Comparison of ENCODE assay signal across 10 cellular contexts in the genomic region with DNA sequence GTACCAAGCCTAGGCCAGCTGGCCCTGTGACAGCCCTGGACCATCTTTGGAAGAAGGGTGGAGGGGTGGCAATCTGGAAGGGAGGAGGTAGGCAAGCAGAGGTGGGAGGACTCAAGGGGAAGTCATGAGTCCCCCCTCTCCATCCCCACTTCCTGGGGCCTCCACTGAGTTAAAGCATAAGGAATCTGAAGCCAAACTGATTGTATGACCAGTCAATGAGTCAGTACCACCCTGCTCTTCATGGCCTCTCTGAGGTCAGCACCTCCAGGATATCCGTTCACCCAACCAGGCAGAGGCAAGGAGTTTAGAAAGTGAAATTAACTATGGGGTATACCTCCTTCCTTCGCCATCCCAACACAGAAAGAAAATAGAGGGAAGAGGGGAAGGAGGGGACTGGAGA.
A peak's percentile ranks its signal among the peaks of the same experiment; 100 is the strongest.
DNase-seq lines count a peak whose midpoint lies in the region; ATAC-seq, FAIRE-seq and TF ChIP-seq lines count a peak whose summit lies in the region.
"Had no signal": no experiment of that assay in that cellular context is flagged by ENCODE, and none has a peak within 500 bp of the region (broad histone marks: within the 10 kb centered on the region; RNA-seq: fewer than 3 reads in every experiment).

No MANE protein-coding gene starts in this region.

- intact Hi-C loops in lower leg skin (cut with DNase I; ENCODE audit: low total_unique reads): no loop called here

- no peak overlapping the region for H3K4me3 ChIP-seq in RWPE2 (ENCODE audit: severe bottlenecking)
- peak overlapping the region; percentile 37 for H3K4me3 ChIP-seq in skeletal muscle satellite cell (ENCODE audit: low read length)
- no peak overlapping the region for H3K4me3 ChIP-seq in lower leg skin (ENCODE audit: low read depth, poor library complexity, severe bottlenecking)
- H3K4me3 ChIP-seq: neural progenitor cell had no signal

- no peak for TF ChIP-seq CTCF in RWPE2 (IDR thresholded peaks at IDR 0.05; ENCODE audit: poor library complexity, severe bottlenecking)
- no peak for TF ChIP-seq CTCF in lower leg skin (IDR thresholded peaks at IDR 0.05)

- peak overlapping the region; percentile 89 for H3K27ac ChIP-seq in RWPE2 (ENCODE audit: poor library complexity, severe bottlenecking)
- H3K27ac ChIP-seq: neural progenitor cell had no signal

- H3K4me2 ChIP-seq in skeletal muscle satellite cell (ENCODE audit: low read length): peak overlapping the region; percentile 69
- H3K4me2 ChIP-seq: neural progenitor cell had no signal

- H3K9me3 ChIP-seq in RWPE2 (ENCODE audit: severe bottlenecking) (no peaks in the 10 kb centered on the region), skeletal muscle satellite cell (replicated peaks; ENCODE audit: low read length) (no peaks in the 10 kb centered on the region)

- H3K36me3 ChIP-seq in RWPE2 (ENCODE audit: low read depth) (no peaks in the 10 kb centered on the region), skeletal muscle satellite cell (ENCODE audit: insufficient read depth, low read length) (no peaks in the 10 kb centered on the region)
- H3K36me3 ChIP-seq: neural progenitor cell had no signal

- H3K27me3 ChIP-seq in RWPE2 (ENCODE audit: insufficient read depth, poor library complexity, severe bottlenecking) (no peaks in the 10 kb centered on the region), skeletal muscle satellite cell (ENCODE audit: control insufficient read depth, insufficient read depth, low read length) (no peaks in the 10 kb centered on the region)
- H3K27me3 ChIP-seq: neural progenitor cell had no signal

- peak overlapping the region; percentile 40 for H3K9ac ChIP-seq in skeletal muscle satellite cell (ENCODE audit: low read depth, low read length)
- H3K9ac ChIP-seq: neural progenitor cell had no signal

- peak; percentile 84 for DNase-seq in H54 (ENCODE audit: insufficient read length, low spot score)
- peak; percentile 81 for DNase-seq in RWPE2 (ENCODE audit: low spot score)
- peak; percentile 35 for DNase-seq in fibroblast of gingiva (ENCODE audit: low read depth)
- no peak for DNase-seq in lower leg skin (ENCODE audit: low spot score in 2 of 2)
- DNase-seq in NCI-H1092 (lab: John Stamatoyannopoulos, UW): no peak
- DNase-seq: NCI-H2081 had no signal

- peak; percentile 70 for ATAC-seq in RWPE2 (ENCODE audit: low read depth)
- no peak for ATAC-seq in GM18520 (IDR thresholded peaks at IDR 0.05; ENCODE audit: unreplicated experiment)
- ATAC-seq: stimulated activated effector memory CD8-positive, alpha-beta T cell treated with anti-CD3 and anti-CD28 coated beads, Interleukin-12 subunit alpha, Interleukin-12 subunit beta, amount 100 ng/mL, for 72 hours had no signal

- WGBS in lower leg skin, 2 donors: 90 to 96% methylated on average over 2 of the region's 2 CpGs

- peak; percentile 76 for FAIRE-seq in H54 (lab: Jason Lieb, UNC)

- TF ChIP-seq POLR2A in H54 (IDR thresholded peaks at IDR 0.05; ENCODE audit: low read depth, low read length) (no peak), lower leg skin (IDR thresholded peaks at IDR 0.05) (no peak)

- H3K4me1 ChIP-seq in RWPE2 (ENCODE audit: insufficient read depth, poor library complexity, severe bottlenecking): peaks cover 60% of the 10 kb centered on the region
- peaks cover 72% of the 10 kb centered on the region for H3K4me1 ChIP-seq in skeletal muscle satellite cell (ENCODE audit: control insufficient read depth, insufficient read depth, low read length)

Comparison
In these comparisons a context has a peak if more than half of its experiments do, and no peak if none do; other contexts are left out.
1. DNase-seq: peak in H54 (single experiment), RWPE2 (single experiment) and fibroblast of gingiva (single experiment); none in lower leg skin (0 of 2) and NCI-H1092 (single experiment).